ENCODE assay signal across 1 cellular context in the genomic region with DNA sequence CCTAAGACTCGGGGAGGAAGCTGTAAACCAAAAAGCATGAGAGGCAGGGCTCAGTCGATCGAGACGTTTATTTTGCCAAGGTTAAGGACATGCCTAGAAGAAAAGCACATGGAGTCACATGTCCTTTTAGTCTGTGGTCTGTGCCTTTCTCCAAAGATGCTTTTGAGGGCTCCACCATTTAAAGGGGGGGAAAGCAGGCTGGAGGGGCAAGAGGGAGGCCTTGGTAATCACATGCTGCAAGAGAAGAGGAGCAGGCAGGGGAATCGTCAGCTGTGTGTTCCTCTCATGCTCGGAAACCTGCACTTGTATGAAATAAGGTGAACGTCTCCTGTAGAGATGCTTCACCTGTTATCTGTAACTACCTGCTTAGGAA.
TF ChIP-seq lines count a peak whose summit lies in the region.

No MANE protein-coding gene starts in this region.

TF ChIP-seq in H1, 55 proteins besides CTCF, POLR2A, EP300 and RAD21:
- TF ChIP-seq KDM5A (IDR thresholded peaks at IDR 0.05; ENCODE audit: low read length) = no peak
